In the genomic region with DNA sequence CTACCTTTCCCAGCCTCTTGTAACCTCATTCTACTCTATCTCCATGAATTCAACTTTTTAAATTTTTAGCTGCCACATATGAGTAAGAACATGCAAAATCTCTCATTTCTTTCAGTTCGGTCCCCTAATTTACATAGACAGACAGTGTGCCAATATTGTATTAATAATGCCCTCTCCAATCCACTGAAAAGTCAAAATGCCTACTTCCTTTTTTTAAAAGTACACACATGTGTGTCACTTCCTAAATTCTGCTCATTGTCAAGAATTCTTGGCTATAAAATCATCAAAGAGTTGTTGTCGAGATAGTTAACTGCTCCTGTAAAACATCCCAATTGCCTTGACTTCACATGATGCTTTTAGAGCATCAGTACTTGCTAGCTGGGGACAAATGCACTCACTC, we compare ENCODE assay signal across 20 cellular contexts.
DNase-seq lines count a peak whose midpoint lies in the region; ATAC-seq and TF ChIP-seq lines count a peak whose summit lies in the region.
"Had no signal": no experiment of that assay in that cellular context is flagged by ENCODE, and none has a peak within 500 bp of the region (broad histone marks: within the 10 kb centered on the region; RNA-seq: fewer than 3 reads in every experiment).

No MANE protein-coding gene starts in this region.

- H3K36me3 ChIP-seq in adrenal gland (replicated peaks in 1 of 2), result no peaks in the 10 kb centered on the region
- H3K36me3 ChIP-seq: cardiac muscle cell had no signal

- no peaks in the 10 kb centered on the region for H3K4me1 ChIP-seq in adrenal gland (replicated peaks in 1 of 2)

- H3K27me3 ChIP-seq in adrenal gland, result no peaks in the 10 kb centered on the region
- H3K27me3 ChIP-seq: cardiac muscle cell had no signal

- TF ChIP-seq POLR2A in adrenal gland (IDR thresholded peaks at IDR 0.05), result no peak

- no peak overlapping the region for H3K4me3 ChIP-seq in adrenal gland
- H3K4me3 ChIP-seq: cardiac muscle cell had no signal

- DNase-seq in naive B cell (no peak), hepatic stellate cell (ENCODE audit: low spot score) (no peak), adrenal gland (no peak), ACHN (no peak), left ventricle myocardium superior (no peak)
- DNase-seq: activated naive CD4-positive, alpha-beta T cell treated with anti-CD3 and anti-CD28 coated beads, Interleukin-2, amount 50 U/mL, for 16 hours; glutamatergic neuron; left cardiac atrium; natural killer cell; NCI-H1694; NCI-H748 treated with DMSO at 0.1 percent for 48 hours; retina; Right ventricle myocardium superior; stimulated activated CD4-positive, alpha-beta T cell treated with anti-CD3 and anti-CD28 coated beads, Interleukin-4, amount 100 ng/mL, for 1 hour; stimulated activated naive CD8-positive, alpha-beta T cell treated with anti-CD3 and anti-CD28 coated beads, Interleukin-15, Interleukin-2, amounts not matched to agents 100 U/mL and 50 U/mL, for 24 hours had no signal

- H3K4me1 Mint-ChIP-seq in naive B cell, result peaks cover 13 to 21% (median 15%) of the 10 kb centered on the region in 3 donors
- H3K4me1 Mint-ChIP-seq: natural killer cell had no signal

- no peak overlapping the region for H3K27ac ChIP-seq in adrenal gland
- H3K27ac ChIP-seq: C4-2B, cardiac muscle cell had no signal

- no peak for TF ChIP-seq CTCF in adrenal gland (IDR thresholded peaks at IDR 0.05)

- ATAC-seq in GM18870 (IDR thresholded peaks at IDR 0.05; ENCODE audit: unreplicated experiment), result peak; percentile 42
- ATAC-seq in HG02642 (IDR thresholded peaks at IDR 0.05; ENCODE audit: poor library complexity, unreplicated experiment), result peak; percentile 30
- peak; percentile 40 for ATAC-seq in HG03575 (IDR thresholded peaks at IDR 0.05; ENCODE audit: extremely low read depth, insufficient number of reproducible peaks, low FRiP score, unreplicated experiment)
- peak; percentile 68 to 85 for ATAC-seq in naive B cell (ENCODE audit: low read depth in 2 of 2)
- no peak for ATAC-seq in left ventricle myocardium superior
- ATAC-seq: left cardiac atrium; natural killer cell; stimulated activated naive CD8-positive, alpha-beta T cell treated with anti-CD3 and anti-CD28 coated beads, Interleukin-15, Interleukin-2, amounts not matched to agents 100 U/mL and 50 U/mL, for 24 hours had no signal

- no peaks in the 10 kb centered on the region for H3K9me3 ChIP-seq in adrenal gland (replicated peaks in 1 of 3)

- intact Hi-C loops in adrenal gland (cut with DNase I) (no loop called here), left ventricle myocardium superior (cut with micrococcal nuclease) (no loop called here)

- no peaks in the 10 kb centered on the region for H3K36me3 Mint-ChIP-seq in naive B cell
- H3K36me3 Mint-ChIP-seq: natural killer cell had no signal

- in situ Hi-C loops in ACHN (cut with HindIII; ENCODE audit: low pct_ligation_motif_present, low pct_unique_long_range_greater_than_20kb, low sequenced_read_pairs), result no loop called here

- 52 to 65% (median 62%) methylated on average over 2 of the region's 2 CpGs for whole genome bisulfite sequencing in adrenal gland, 4 donors

- peak overlapping the region in 2 of 8 donors; percentile 25 to 40 for H3K4me3 Mint-ChIP-seq in naive B cell
- H3K4me3 Mint-ChIP-seq: natural killer cell had no signal

- no peaks in the 10 kb centered on the region for H3K27me3 Mint-ChIP-seq in naive B cell

- H3K27ac Mint-ChIP-seq in naive B cell, result no peak overlapping the region
- H3K27ac Mint-ChIP-seq: natural killer cell had no signal

- no peaks in the 10 kb centered on the region for H3K9me3 Mint-ChIP-seq in naive B cell
